In genomic region chr2:136530154-136530553, GRCh38 we compare ENCODE assay signal across 21 cellular contexts.
DNase-seq lines count a peak whose midpoint lies in the region; ATAC-seq, FAIRE-seq and TF ChIP-seq lines count a peak whose summit lies in the region.
"Had no signal": no experiment of that assay in that cellular context is flagged by ENCODE, and none has a peak within 500 bp of the region (broad histone marks: within the 10 kb centered on the region; RNA-seq: fewer than 3 reads in every experiment).

No MANE protein-coding gene starts in this region.

- no peak overlapping the region for H3K4me3 ChIP-seq in HepG2 (replicated peaks in 1 of 3; ENCODE audit: insufficient read depth in 1 of 3, low read depth in 2 of 3, low read length in 3 of 3)
- no peak overlapping the region for H3K4me3 ChIP-seq in right lobe of liver
- no peak overlapping the region for H3K4me3 ChIP-seq in mesenchymal stem cell (ENCODE audit: insufficient read depth in 1 of 2, low read depth in 1 of 2, low read length in 2 of 2)

- in situ Hi-C loops in HepG2 (cut with HindIII; ENCODE audit: extremely low pct_ligation_motif_present, low pct_unique_long_range_greater_than_20kb): no loop called here

- H3K9ac ChIP-seq in HepG2 (ENCODE audit: insufficient read depth, low read depth, low read length): no peak overlapping the region
- no peak overlapping the region for H3K9ac ChIP-seq in mesenchymal stem cell (ENCODE audit: low read length)

- no peaks in the 10 kb centered on the region; the same call in 1 of the 2 replicates for H3K9me3 Mint-ChIP-seq in WTC11

- H3K14ac ChIP-seq in mesenchymal stem cell (ENCODE audit: low read length in 2 of 2): no peak overlapping the region

- no peaks in the 10 kb centered on the region for H3K79me1 ChIP-seq in mesenchymal stem cell (replicated peaks; ENCODE audit: low read length, poor library complexity, severe bottlenecking)

- TF ChIP-seq RAD21 in HepG2 (CRISPR knock-in tag; IDR thresholded peaks at IDR 0.05): no peak

- no peak overlapping the region for H2BK15ac ChIP-seq in mesenchymal stem cell (ENCODE audit: low read depth, poor library complexity, severe bottlenecking)

- H3K27me3 ChIP-seq in HepG2 (ENCODE audit: control insufficient read depth in 1 of 2, insufficient read depth in 2 of 2, low read length in 2 of 2) (no peaks in the 10 kb centered on the region), right lobe of liver (no peaks in the 10 kb centered on the region), mesenchymal stem cell (ENCODE audit: control insufficient read depth in 1 of 2, insufficient read depth in 1 of 2, low read length in 2 of 2) (no peaks in the 10 kb centered on the region)

- no peak overlapping the region for H3K23ac ChIP-seq in mesenchymal stem cell (ENCODE audit: low read length in 2 of 2)

- intact Hi-C loops in HepG2 (cut with micrococcal nuclease; ENCODE audit: unreplicated experiment) (no loop called here), right lobe of liver (cut with DNase I) (no loop called here), head of caudate nucleus (cut with DNase I) (no loop called here)

- H3K36me3 ChIP-seq in HepG2 (replicated peaks in 1 of 2; ENCODE audit: control insufficient read depth in 1 of 2, insufficient read depth in 2 of 2, low read length in 2 of 2): no peaks in the 10 kb centered on the region
- no peaks in the 10 kb centered on the region for H3K36me3 ChIP-seq in right lobe of liver
- H3K36me3 ChIP-seq in mesenchymal stem cell (ENCODE audit: control insufficient read depth in 1 of 2, insufficient read depth in 2 of 2, low read depth in 1 of 2, low read length in 2 of 2): no peaks in the 10 kb centered on the region

- DNase-seq in HepG2 (ENCODE audit: low spot score) (no peak), right lobe of liver (no peak), WTC11 (ENCODE audit: low spot score) (no peak), iPS-NIHi11 (ENCODE audit: low spot score) (peak; percentile 34), NCI-H524 treated with DMSO at 0.1 percent for 48 hours (lab: John Stamatoyannopoulos, UW) (no peak), mesenchymal stem cell (no peak), head of caudate nucleus (no peak)
- DNase-seq: Calu3; CD8-positive, alpha-beta memory T cell; DMS153; KG1; NCI-H1417; NCI-H1694 treated with DMSO at 0.1 percent for 48 hours; NCI-H2081 treated with DMSO at 0.1 percent for 48 hours; NCI-H2171 treated with DMSO at 0.1 percent for 48 hours; NCI-H526; OCI-M1; SHP77 had no signal

- no peaks in the 10 kb centered on the region for H3K79me2 ChIP-seq in HepG2 (ENCODE audit: insufficient read depth, low read length)

- POLR2A ChIA-PET in HepG2 (lab: Yijun Ruan, JAX) (no interaction called here), WTC11 (lab: Charles Lee) (interaction anchor here (0.5 kb wide), 1 partner anchor 1675 kb away, joined by 3 read pairs; no protein-coding TSS in a partner anchor)

- no peak overlapping the region for H4K8ac ChIP-seq in mesenchymal stem cell (ENCODE audit: low read length)

- H4K20me1 ChIP-seq in HepG2 (ENCODE audit: insufficient read depth, low read length): no peaks in the 10 kb centered on the region

- no peak for ATAC-seq in HepG2
- ATAC-seq in right lobe of liver: no peak
- ATAC-seq in WTC11: 0 out of 2 replicates have a peak, but pooled peaks have one; percentile 20

- H3K9me3 ChIP-seq in HepG2 (ENCODE audit: low read length) (no peaks in the 10 kb centered on the region), right lobe of liver (no peaks in the 10 kb centered on the region), mesenchymal stem cell (ENCODE audit: control insufficient read depth, low read length) (no peaks in the 10 kb centered on the region)

- H2BK5ac ChIP-seq in mesenchymal stem cell (ENCODE audit: low read depth, low read length, poor library complexity, severe bottlenecking): no peak overlapping the region

- no peak overlapping the region for H2BK12ac ChIP-seq in mesenchymal stem cell (ENCODE audit: low read length in 2 of 2)

- no peaks in the 10 kb centered on the region for H3K4me1 Mint-ChIP-seq in WTC11
- H3K4me1 Mint-ChIP-seq: CD8-positive, alpha-beta memory T cell had no signal

- CTCF ChIA-PET in HepG2 (lab: Yijun Ruan, JAX; ENCODE audit: low intra/inter-chr PET ratio, low total read pairs) (no interaction called here), WTC11 (lab: Charles Lee) (no interaction called here)

- H3K27ac Mint-ChIP-seq in WTC11: no peak overlapping the region
- H3K27ac Mint-ChIP-seq: CD8-positive, alpha-beta memory T cell had no signal

- no peak overlapping the region for H2BK120ac ChIP-seq in mesenchymal stem cell (ENCODE audit: low read depth, low read length)

- TF ChIP-seq EP300 in HepG2 (IDR thresholded peaks at IDR 0.05; ENCODE audit: low read depth in 2 of 2, low read length in 2 of 2): no peak
- TF ChIP-seq EP300 in HepG2 (CRISPR knock-in tag; IDR thresholded peaks at IDR 0.05; ENCODE audit: borderline replicate concordance): no peak

- H3K18ac ChIP-seq in mesenchymal stem cell (ENCODE audit: low read depth in 1 of 2, low read length in 2 of 2): no peak overlapping the region

- FAIRE-seq in HepG2 (lab: Jason Lieb, UNC): no peak
- FAIRE-seq: G401.6, GM18507 had no signal

- H2AFZ ChIP-seq in HepG2 (ENCODE audit: low read length) (no peak overlapping the region), mesenchymal stem cell (ENCODE audit: low read depth, low read length) (no peak overlapping the region)

- H3K4ac ChIP-seq in mesenchymal stem cell (ENCODE audit: low read depth in 1 of 2, low read length in 2 of 2): no peak overlapping the region

- H3K4me2 ChIP-seq in HepG2 (ENCODE audit: low read depth, low read length) (no peak overlapping the region), mesenchymal stem cell (ENCODE audit: low read length, poor library complexity, severe bottlenecking) (no peak overlapping the region)

- no peaks in the 10 kb centered on the region for H3K4me1 ChIP-seq in HepG2 (ENCODE audit: insufficient read depth, low read length)
- H3K4me1 ChIP-seq in right lobe of liver: no peaks in the 10 kb centered on the region
- no peaks in the 10 kb centered on the region for H3K4me1 ChIP-seq in mesenchymal stem cell (ENCODE audit: control insufficient read depth, insufficient read depth, low read depth, low read length)

- no peak overlapping the region for H4K91ac ChIP-seq in mesenchymal stem cell (ENCODE audit: low read length)

- no peak overlapping the region for H3K4me3 Mint-ChIP-seq in WTC11
- H3K4me3 Mint-ChIP-seq: CD8-positive, alpha-beta memory T cell had no signal

- H3K36me3 Mint-ChIP-seq in WTC11: no peaks in the 10 kb centered on the region
- H3K36me3 Mint-ChIP-seq: CD8-positive, alpha-beta memory T cell had no signal

- TF ChIP-seq POLR2A in HepG2 (IDR thresholded peaks at IDR 0.05; ENCODE audit: insufficient read depth in 1 of 2, low read depth in 2 of 2, low read length in 2 of 2) (no peak), right lobe of liver (IDR thresholded peaks at IDR 0.05) (no peak)

- no peak for TF ChIP-seq CTCF in HepG2 (CRISPR knock-in tag; IDR thresholded peaks at IDR 0.05)
- no peak for TF ChIP-seq CTCF in right lobe of liver (IDR thresholded peaks at IDR 0.05)
- TF ChIP-seq CTCF in WTC11 (IDR thresholded peaks at IDR 0.05): no peak

- no peak overlapping the region for H2AK5ac ChIP-seq in mesenchymal stem cell (ENCODE audit: low read length, severe bottlenecking)

- H3K27me3 Mint-ChIP-seq in WTC11 (ENCODE audit: low read depth): no peaks in the 10 kb centered on the region; the same call in 1 of the 2 replicates

- no TSS peak for BruUV-seq in HepG2 (replicated peaks; lab: Mats Ljungman, UMichigan)

- H3K27ac ChIP-seq in HepG2 (ENCODE audit: extremely low read length, insufficient read depth, low read length): no peak overlapping the region
- H3K27ac ChIP-seq in right lobe of liver: no peak overlapping the region
- no peak overlapping the region for H3K27ac ChIP-seq in mesenchymal stem cell (ENCODE audit: low read length, poor library complexity, severe bottlenecking)
- H3K27ac ChIP-seq: C4-2B had no signal

TF ChIP-seq in HepG2, 621 proteins besides CTCF, POLR2A, EP300 and RAD21 (continues in another document):
- TF ChIP-seq RBM39 (IDR thresholded peaks at IDR 0.05; ENCODE audit: low read depth, low read length, poor library complexity, severe bottlenecking) (no peak), ZNF615 (CRISPR knock-in tag; IDR thresholded peaks at IDR 0.05; ENCODE audit: borderline replicate concordance) (no peak)

TF ChIP-seq in WTC11, 78 proteins besides CTCF, POLR2A, EP300 and RAD21 (continues in another document):
- TF ChIP-seq, protein P1, sequence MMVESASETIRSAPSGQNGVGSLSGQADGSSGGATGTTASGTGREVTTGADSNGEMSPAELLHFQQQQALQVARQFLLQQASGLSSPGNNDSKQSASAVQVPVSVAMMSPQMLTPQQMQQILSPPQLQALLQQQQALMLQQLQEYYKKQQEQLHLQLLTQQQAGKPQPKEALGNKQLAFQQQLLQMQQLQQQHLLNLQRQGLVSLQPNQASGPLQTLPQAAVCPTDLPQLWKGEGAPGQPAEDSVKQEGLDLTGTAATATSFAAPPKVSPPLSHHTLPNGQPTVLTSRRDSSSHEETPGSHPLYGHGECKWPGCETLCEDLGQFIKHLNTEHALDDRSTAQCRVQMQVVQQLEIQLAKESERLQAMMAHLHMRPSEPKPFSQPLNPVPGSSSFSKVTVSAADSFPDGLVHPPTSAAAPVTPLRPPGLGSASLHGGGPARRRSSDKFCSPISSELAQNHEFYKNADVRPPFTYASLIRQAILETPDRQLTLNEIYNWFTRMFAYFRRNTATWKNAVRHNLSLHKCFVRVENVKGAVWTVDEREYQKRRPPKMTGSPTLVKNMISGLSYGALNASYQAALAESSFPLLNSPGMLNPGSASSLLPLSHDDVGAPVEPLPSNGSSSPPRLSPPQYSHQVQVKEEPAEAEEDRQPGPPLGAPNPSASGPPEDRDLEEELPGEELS (CRISPR knock-in tag; IDR thresholded peaks at IDR 0.05): no peak
- TF ChIP-seq EMX1 (CRISPR knock-in tag; IDR thresholded peaks at IDR 0.05) (no peak), SMAD3 (CRISPR knock-in tag; IDR thresholded peaks at IDR 0.05; ENCODE audit: borderline replicate concordance) (no peak)
